Comparison of ENCODE assay signal across 1 cellular context in the genomic region with DNA sequence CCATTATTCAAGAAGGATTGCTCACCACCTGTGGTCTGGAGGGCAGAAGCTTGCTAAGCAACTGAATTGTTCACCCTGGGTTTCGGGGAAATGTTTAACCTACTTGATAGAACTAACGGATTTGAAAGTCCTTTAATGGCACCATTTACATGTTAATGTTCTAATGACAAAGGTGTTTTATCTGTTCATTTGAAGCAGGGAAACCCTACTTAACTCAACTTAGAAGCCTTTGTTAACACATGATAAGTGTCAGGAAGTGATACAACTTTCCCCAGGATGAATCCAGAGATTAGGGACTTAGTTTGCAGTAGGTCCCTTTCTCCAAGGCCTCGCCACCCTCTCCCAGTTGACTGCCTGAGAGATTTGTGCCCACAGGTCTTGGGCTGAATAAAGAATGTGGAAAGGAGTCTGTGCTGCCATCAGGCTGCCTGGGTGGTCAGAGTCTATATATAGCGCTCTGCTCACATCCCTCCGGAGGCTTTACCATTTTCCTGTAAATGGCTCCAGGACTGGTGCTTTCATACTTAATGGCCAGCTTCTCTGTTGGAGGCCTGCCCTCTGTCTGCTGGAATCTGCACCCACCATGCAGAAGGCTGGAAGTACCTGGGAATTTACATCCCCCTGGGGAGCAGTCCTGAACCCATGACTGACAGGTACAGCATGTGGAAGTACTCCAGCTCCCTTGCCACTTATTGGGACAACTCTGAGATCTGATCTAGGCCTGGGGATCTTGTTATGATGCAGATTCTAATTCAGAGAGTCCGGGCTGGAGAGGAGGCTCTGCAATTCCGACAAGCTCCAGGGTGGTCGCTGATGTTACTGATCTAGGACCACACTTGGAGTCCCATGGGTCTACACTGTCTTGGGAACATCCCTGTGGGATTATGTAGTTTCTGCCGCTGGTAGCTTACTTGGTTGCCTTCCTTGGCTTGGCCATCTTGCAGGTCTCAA.
TF ChIP-seq lines count a peak whose summit lies in the region.

No MANE protein-coding gene starts in this region.

TF ChIP-seq in H1, 55 proteins besides CTCF, POLR2A, EP300 and RAD21:
- TF ChIP-seq ATF2 (IDR thresholded peaks at IDR 0.05; ENCODE audit: low read length): no peak
- TF ChIP-seq KDM5A (IDR thresholded peaks at IDR 0.05; ENCODE audit: low read length): no peak
- TF ChIP-seq HDAC2 (IDR thresholded peaks at IDR 0.05; ENCODE audit: borderline replicate concordance in 1 of 2, low read depth in 2 of 2, low read length in 2 of 2): peak in 1 of 2 experiments; percentile 4; a peak in 1 of 4 replicates
- 0 out of 2 replicates have a peak, but pooled peaks have one; percentile 31 for TF ChIP-seq TEAD4 (IDR thresholded peaks at IDR 0.05; ENCODE audit: low read depth, low read length)
- TF ChIP-seq NANOG (IDR thresholded peaks at IDR 0.05; ENCODE audit: insufficient read depth, low read depth, low read length, poor library complexity, severe bottlenecking): peak; percentile 81
- TF ChIP-seq FOSL1 (IDR thresholded peaks at IDR 0.05; ENCODE audit: insufficient read depth, low read depth, low read length): no peak
- TF ChIP-seq YY1 (IDR thresholded peaks at IDR 0.05; ENCODE audit: low read depth, low read length): no peak
- 0 out of 2 replicates have a peak, but pooled peaks have one; percentile 24 for TF ChIP-seq SP1 (IDR thresholded peaks at IDR 0.05; ENCODE audit: low read depth, low read length)
- no peak for TF ChIP-seq SP2 (IDR thresholded peaks at IDR 0.05; ENCODE audit: low read length)
- TF ChIP-seq HDAC6 (IDR thresholded peaks at IDR 0.05; ENCODE audit: low read depth, low read length): no peak
- TF ChIP-seq SAP30 (IDR thresholded peaks at IDR 0.05; ENCODE audit: insufficient read depth, insufficient replicate concordance, low read length): no peak
- TF ChIP-seq CHD7 (IDR thresholded peaks at IDR 0.05; ENCODE audit: insufficient replicate concordance, low read length): no peak
- TF ChIP-seq MAFK (IDR thresholded peaks at IDR 0.05; ENCODE audit: low read depth, low read length): no peak
